ENCODE assay signal across 9 cellular contexts in genomic region chr9:122347348-122348287, GRCh38. TPM values are rescaled to one million over a fixed set of nuclear protein-coding genes. Genes with fewer than 3 reads are reported as not detected.
DNase-seq lines count a peak whose midpoint lies in the region; ATAC-seq, FAIRE-seq and TF ChIP-seq lines count a peak whose summit lies in the region.
"Had no signal": no experiment of that assay in that cellular context is flagged by ENCODE, and none has a peak within 500 bp of the region (broad histone marks: within the 10 kb centered on the region; RNA-seq: fewer than 3 reads in every experiment).

No MANE protein-coding gene starts in this region.

- no peaks in the 10 kb centered on the region for H3K36me3 ChIP-seq in right atrium auricular region
- H3K36me3 ChIP-seq in skeletal muscle satellite cell (ENCODE audit: insufficient read depth, low read length): no peaks in the 10 kb centered on the region

- CTCF ChIA-PET in A549 (lab: Yijun Ruan, JAX): interaction anchor here (0.6 to 18.4 kb wide), 7 partner anchors 9 to 464 kb away, joined by 3 to 541 read pairs (median 3); partner anchors contain the start of gene TTLL11
- CTCF ChIA-PET in activated CD8-positive, alpha-beta T cell treated with anti-CD3 and anti-CD28 coated beads, Interleukin-2, amount 10 ng/mL, durations not matched to agents 7 days and 5 days (lab: Charles Lee): interaction anchor here (0.7 to 6.9 kb wide), 6 partner anchors 20 to 250 kb away, joined by 3 to 241 read pairs (median 14); partner anchors contain the start of genes MRRF and RBM18

- no peak for TF ChIP-seq RAD21 in A549 (conservative IDR thresholded peaks at IDR 0.05 in 1 of 2, IDR thresholded peaks at IDR 0.05 in 1 of 2)

- H3K4me1 Mint-ChIP-seq in HFFc6 (ENCODE audit: low read depth): peaks cover 18% of the 10 kb centered on the region
- H3K4me1 Mint-ChIP-seq in activated CD8-positive, alpha-beta T cell treated with anti-CD3 and anti-CD28 coated beads, Interleukin-2, amount 10 ng/mL, durations not matched to agents 7 days and 5 days (ENCODE audit: low read depth): peaks cover 28% of the 10 kb centered on the region

- no peaks in the 10 kb centered on the region for H3K27me3 ChIP-seq in right atrium auricular region
- no peaks in the 10 kb centered on the region for H3K27me3 ChIP-seq in skeletal muscle satellite cell (ENCODE audit: control insufficient read depth, insufficient read depth, low read length)

- H3K4me1 ChIP-seq in A549 (peaks cover 4% of the 10 kb centered on the region; the same call in 2 of the 3 replicates), right atrium auricular region (peaks cover 0 to 20% of the 10 kb centered on the region in 2 donors), skeletal muscle satellite cell (ENCODE audit: control insufficient read depth, insufficient read depth, low read length) (peaks cover 12% of the 10 kb centered on the region)

- peak; percentile 38 to 50 for DNase-seq in A549 (ENCODE audit: low read depth in 1 of 2, low spot score in 1 of 2)
- DNase-seq in HFFc6: peak; percentile 7
- peak; percentile 30 for DNase-seq in activated CD8-positive, alpha-beta T cell treated with anti-CD3 and anti-CD28 coated beads, Interleukin-2, amount 10 ng/mL, durations not matched to agents 7 days and 5 days
- DNase-seq in right atrium auricular region (ENCODE audit: low spot score): no peak
- no peak for DNase-seq in dedifferentiated amniotic fluid mesenchymal stem cell (ENCODE audit: extremely low spot score)
- DNase-seq in head of caudate nucleus: no peak

- peaks cover 4% of the 10 kb centered on the region for H3K27me3 Mint-ChIP-seq in HFFc6 (ENCODE audit: insufficient read depth)
- H3K27me3 Mint-ChIP-seq in activated CD8-positive, alpha-beta T cell treated with anti-CD3 and anti-CD28 coated beads, Interleukin-2, amount 10 ng/mL, durations not matched to agents 7 days and 5 days (ENCODE audit: low read depth): peaks cover 13% of the 10 kb centered on the region

- H3K4me3 ChIP-seq in A549 (peak overlapping the region; percentile 49), right atrium auricular region (peak overlapping the region; percentile 38 to 53), skeletal muscle satellite cell (ENCODE audit: low read length) (peak overlapping the region; percentile 67)

- TF ChIP-seq CTCF in A549 (IDR thresholded peaks at IDR 0.05) (no peak), HFFc6 (IDR thresholded peaks at IDR 0.05) (no peak), right atrium auricular region (IDR thresholded peaks at IDR 0.05) (no peak)

- H3K4me2 ChIP-seq in A549 (peak overlapping the region; percentile 87), skeletal muscle satellite cell (ENCODE audit: low read length) (peak overlapping the region; percentile 97)

- peak overlapping the region; percentile 75 for H3K27ac Mint-ChIP-seq in HFFc6
- peak overlapping the region; percentile 72 for H3K27ac Mint-ChIP-seq in activated CD8-positive, alpha-beta T cell treated with anti-CD3 and anti-CD28 coated beads, Interleukin-2, amount 10 ng/mL, durations not matched to agents 7 days and 5 days

- H3K27ac ChIP-seq in A549: peak overlapping the region; percentile 63 to 85
- H3K27ac ChIP-seq in right atrium auricular region: peak overlapping the region; percentile 50 to 61
- H3K27ac ChIP-seq: epithelial cell of prostate had no signal

- ATAC-seq in A549: peak; percentile 45 to 62; a peak in 5 of 6 replicates
- ATAC-seq in activated CD8-positive, alpha-beta T cell treated with anti-CD3 and anti-CD28 coated beads, Interleukin-2, amount 10 ng/mL, durations not matched to agents 7 days and 5 days: no peak
- no peak for ATAC-seq in GM21619 (IDR thresholded peaks at IDR 0.05; ENCODE audit: unreplicated experiment)

- WGBS in A549 (ENCODE audit: missing lambda C conversion rate): 53% methylated on average over 16 of the region's 16 CpGs

- TF ChIP-seq POLR2A in A549 (IDR thresholded peaks at IDR 0.05; ENCODE audit: low read length): no peak

- POLR2A ChIA-PET in A549 (lab: Yijun Ruan, JAX): no interaction called here
- POLR2A ChIA-PET in activated CD8-positive, alpha-beta T cell treated with anti-CD3 and anti-CD28 coated beads, Interleukin-2, amount 10 ng/mL, durations not matched to agents 7 days and 5 days (lab: Charles Lee): no interaction called here

- peaks cover 2% of the 10 kb centered on the region; the same call in 1 of the 3 replicates for H3K9me3 ChIP-seq in A549
- no peaks in the 10 kb centered on the region for H3K9me3 ChIP-seq in right atrium auricular region
- no peaks in the 10 kb centered on the region for H3K9me3 ChIP-seq in skeletal muscle satellite cell (replicated peaks; ENCODE audit: low read length)

- FAIRE-seq in A549 (lab: Jason Lieb, UNC): no peak

- peaks cover 1% of the 10 kb centered on the region; the same call in 1 of the 2 replicates for H3K9me3 Mint-ChIP-seq in HFFc6
- no peaks in the 10 kb centered on the region for H3K9me3 Mint-ChIP-seq in activated CD8-positive, alpha-beta T cell treated with anti-CD3 and anti-CD28 coated beads, Interleukin-2, amount 10 ng/mL, durations not matched to agents 7 days and 5 days (ENCODE audit: insufficient read depth)

- TF ChIP-seq EP300 in A549 (IDR thresholded peaks at IDR 0.05): no peak

- peak overlapping the region; percentile 77 for H3K9ac ChIP-seq in skeletal muscle satellite cell (ENCODE audit: low read depth, low read length)

- peak overlapping the region; percentile 89 for H3K4me3 Mint-ChIP-seq in HFFc6
- peak overlapping the region; percentile 69 for H3K4me3 Mint-ChIP-seq in activated CD8-positive, alpha-beta T cell treated with anti-CD3 and anti-CD28 coated beads, Interleukin-2, amount 10 ng/mL, durations not matched to agents 7 days and 5 days

- intact Hi-C loops in head of caudate nucleus (cut with DNase I): loop anchor here (10.0 kb wide), 1 partner anchor 83 kb away; the partner anchor contains the start of genes MRRF and RBM18

- no peaks in the 10 kb centered on the region; the same call in 1 of the 2 replicates for H3K36me3 Mint-ChIP-seq in HFFc6 (ENCODE audit: low read depth)
- no peaks in the 10 kb centered on the region for H3K36me3 Mint-ChIP-seq in activated CD8-positive, alpha-beta T cell treated with anti-CD3 and anti-CD28 coated beads, Interleukin-2, amount 10 ng/mL, durations not matched to agents 7 days and 5 days (ENCODE audit: low read depth)

TF ChIP-seq in A549, 52 proteins besides CTCF, POLR2A, EP300 and RAD21:
- TF ChIP-seq GATA3 (IDR thresholded peaks at IDR 0.05; ENCODE audit: borderline replicate concordance): no peak
- peak; percentile 69 for TF ChIP-seq ZFP36 (IDR thresholded peaks at IDR 0.05; ENCODE audit: borderline replicate concordance, partially characterized antibody)

RNA-seq across cellular contexts. Expression of gene PTGS1, which starts 23.2 kb away (rescaled TPM):
- 0.41 and 0.49 TPM in 2 replicates for polyA plus RNA-seq in A549 (2011; rRNA removed)
- 0.20 and 0.32 TPM in 2 replicates for polyA plus RNA-seq in A549 (2012; cell fraction: cytosol; rRNA removed)
- polyA plus RNA-seq in A549 (2012; cell fraction: nucleus; rRNA removed): 0.37 and 0.43 TPM in 2 replicates
- polyA plus RNA-seq in A549 (2017; fragmentation: RNase III; extraction: RNeasy Plus Mini Kit Qiagen cat#74134 plus additional on column Dnase treatment): 0.77 to 1.6 TPM (median 1.0 TPM) in 3 replicates
- 0.44 and 0.54 TPM in 2 replicates for polyA minus RNA-seq in A549 (2011; rRNA and poly(A)+ RNA removed)
- total RNA-seq in HFFc6 (2021; fragmentation: NEBNext Ultra II Directional; extraction: Animal tissue kit (Norgen Biotek cat#: 25700)): 100 to 1,000 TPM in 3 of 6 experiments, 10 to 100 TPM in 3; 33.0 to 122 (median 102) TPM
- total RNA-seq in activated CD8-positive, alpha-beta T cell treated with anti-CD3 and anti-CD28 coated beads, Interleukin-2, amount 10 ng/mL, durations not matched to agents 7 days and 5 days: under 1 TPM; 0.26 to 0.37 TPM
- total RNA-seq in right atrium auricular region: 10 to 100 TPM; 14.6 to 46.0 TPM
- total RNA-seq in skeletal muscle satellite cell (2012; rRNA removed): 28.4 and 80.4 TPM in 2 replicates

Comparison
In these comparisons a context has a peak if more than half of its experiments do, and no peak if none do; other contexts are left out.
1. ATAC-seq: peak in A549 (2 of 2); none in activated CD8-positive, alpha-beta T cell treated with anti-CD3 and anti-CD28 coated beads, Interleukin-2, amount 10 ng/mL, durations not matched to agents 7 days and 5 days (single experiment) and GM21619 (single experiment).
2. DNase-seq: peak in A549 (2 of 2), HFFc6 (single experiment) and activated CD8-positive, alpha-beta T cell treated with anti-CD3 and anti-CD28 coated beads, Interleukin-2, amount 10 ng/mL, durations not matched to agents 7 days and 5 days (single experiment); none in right atrium auricular region (single experiment), dedifferentiated amniotic fluid mesenchymal stem cell (single experiment) and head of caudate nucleus (0 of 42).
3. RNA of gene PTGS1, which starts 23.2 kb away (total RNA-seq): 33.0 to 122 TPM in HFFc6 and 14.6 to 46.0 TPM in right atrium auricular region; 0.26 to 0.37 TPM in activated CD8-positive, alpha-beta T cell treated with anti-CD3 and anti-CD28 coated beads, Interleukin-2, amount 10 ng/mL, durations not matched to agents 7 days and 5 days; every median in the first group is over 10 times any median in the second.
4. Peak in every context shown above with its lines, with median percentiles within 50 percentile points of each other: H3K4me3 ChIP-seq.